In the genomic region with DNA sequence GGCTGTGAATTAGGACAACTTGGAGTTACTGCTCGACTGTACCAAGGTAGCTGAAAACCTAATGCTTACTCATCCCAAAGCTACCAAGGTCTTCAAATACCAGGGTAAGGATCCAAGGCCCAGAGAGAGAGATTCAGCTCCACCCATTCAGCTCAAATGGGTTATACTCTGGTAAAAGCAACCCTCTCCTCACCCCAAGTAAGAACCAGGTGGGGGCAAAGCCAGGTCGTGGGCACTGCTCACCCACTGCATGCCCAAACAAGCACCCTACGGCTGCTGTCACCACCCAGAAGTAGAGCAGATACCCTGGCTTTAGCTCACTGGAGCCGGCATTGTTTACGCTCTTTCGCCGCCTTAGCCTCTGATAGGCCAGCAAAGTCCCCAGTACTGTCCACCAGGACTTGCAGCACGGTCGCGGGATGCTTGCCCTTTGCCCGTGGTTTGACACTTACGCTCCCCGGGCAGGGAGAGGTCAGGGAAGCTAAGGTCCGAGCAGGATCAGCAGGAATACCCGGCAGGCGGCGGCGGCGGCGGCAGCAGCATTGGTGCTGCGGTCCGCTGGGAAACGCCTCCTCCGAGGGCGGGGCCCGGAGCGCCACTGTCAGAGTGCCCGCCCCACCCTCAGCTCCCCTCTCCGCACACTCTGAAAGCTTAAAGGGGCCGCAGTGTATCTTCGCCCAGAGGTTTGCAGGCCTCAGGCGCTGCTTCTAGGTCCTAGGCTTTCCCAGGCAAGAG, we compare ENCODE assay signal across 1 cellular context.
TF ChIP-seq lines count a peak whose summit lies in the region.

No MANE protein-coding gene starts in this region.

TF ChIP-seq in HepG2, 621 proteins besides CTCF, POLR2A, EP300 and RAD21 (continued from another document and continues in another):
- TF ChIP-seq KDM4B (CRISPR knock-in tag; IDR thresholded peaks at IDR 0.05) (0 out of 2 replicates have a peak, but pooled peaks have one; percentile 72), HNRNPH1 (optimal IDR thresholded peaks at IDR 0.05; ENCODE audit: low read depth, low read length) (no peak), ZNF790 (CRISPR knock-in tag; IDR thresholded peaks at IDR 0.05; ENCODE audit: borderline replicate concordance) (no peak), CCDC6 (CRISPR knock-in tag; IDR thresholded peaks at IDR 0.05) (no peak), ZNF782 (CRISPR knock-in tag; IDR thresholded peaks at IDR 0.05; ENCODE audit: borderline replicate concordance) (0 out of 2 replicates have a peak, but pooled peaks have one; percentile 45), XBP1 (CRISPR knock-in tag; IDR thresholded peaks at IDR 0.05) (no peak), PHF5A (CRISPR knock-in tag; IDR thresholded peaks at IDR 0.05; ENCODE audit: low read depth, unreplicated experiment) (no peak), ZNF607 (CRISPR knock-in tag; IDR thresholded peaks at IDR 0.05; ENCODE audit: borderline replicate concordance) (peak; percentile 67; the same call in 1 of the 2 replicates), RFX1 (IDR thresholded peaks at IDR 0.05) (no peak), ZFY (CRISPR knock-in tag; IDR thresholded peaks at IDR 0.05) (peak; percentile 39), ZNF670 (CRISPR knock-in tag; IDR thresholded peaks at IDR 0.05; ENCODE audit: borderline replicate concordance) (no peak), SIN3B (IDR thresholded peaks at IDR 0.05; ENCODE audit: low read length) (no peak), MTA1 (CRISPR knock-in tag; IDR thresholded peaks at IDR 0.05; ENCODE audit: borderline replicate concordance) (peak; percentile 77; the same call in 1 of the 2 replicates), THAP11 (CRISPR knock-in tag; IDR thresholded peaks at IDR 0.05) (peak; percentile 63), NFE2L1 (CRISPR knock-in tag; IDR thresholded peaks at IDR 0.05; ENCODE audit: borderline replicate concordance) (no peak), FOXO1 (CRISPR knock-in tag; IDR thresholded peaks at IDR 0.05) (peak; percentile 83), ZNF350 (CRISPR knock-in tag; IDR thresholded peaks at IDR 0.05; ENCODE audit: borderline replicate concordance, low read depth) (peak; percentile 78; the same call in 1 of the 2 replicates), RFX3 (CRISPR knock-in tag; IDR thresholded peaks at IDR 0.05) (no peak), MAFK (conservative IDR thresholded peaks at IDR 0.05 in 1 of 2, IDR thresholded peaks at IDR 0.05 in 1 of 2; ENCODE audit: low read length in 2 of 2) (0 out of 4 replicates have a peak, but pooled peaks of 1 of the 2 experiments have one; percentile 4), ZC3H13 (CRISPR knock-in tag; IDR thresholded peaks at IDR 0.05) (no peak), KLF9 (CRISPR knock-in tag; IDR thresholded peaks at IDR 0.05; ENCODE audit: low read depth) (no peak), ZNF570 (CRISPR knock-in tag; IDR thresholded peaks at IDR 0.05; ENCODE audit: borderline replicate concordance) (no peak), ISL2 (CRISPR knock-in tag; IDR thresholded peaks at IDR 0.05) (peak; percentile 62; the same call in 1 of the 2 replicates), STAG1 (CRISPR knock-in tag; IDR thresholded peaks at IDR 0.05) (peak; percentile 24; the same call in 1 of the 2 replicates), HNRNPUL1 (IDR thresholded peaks at IDR 0.05; ENCODE audit: low read depth, low read length) (no peak)
- TF ChIP-seq, protein P1, sequence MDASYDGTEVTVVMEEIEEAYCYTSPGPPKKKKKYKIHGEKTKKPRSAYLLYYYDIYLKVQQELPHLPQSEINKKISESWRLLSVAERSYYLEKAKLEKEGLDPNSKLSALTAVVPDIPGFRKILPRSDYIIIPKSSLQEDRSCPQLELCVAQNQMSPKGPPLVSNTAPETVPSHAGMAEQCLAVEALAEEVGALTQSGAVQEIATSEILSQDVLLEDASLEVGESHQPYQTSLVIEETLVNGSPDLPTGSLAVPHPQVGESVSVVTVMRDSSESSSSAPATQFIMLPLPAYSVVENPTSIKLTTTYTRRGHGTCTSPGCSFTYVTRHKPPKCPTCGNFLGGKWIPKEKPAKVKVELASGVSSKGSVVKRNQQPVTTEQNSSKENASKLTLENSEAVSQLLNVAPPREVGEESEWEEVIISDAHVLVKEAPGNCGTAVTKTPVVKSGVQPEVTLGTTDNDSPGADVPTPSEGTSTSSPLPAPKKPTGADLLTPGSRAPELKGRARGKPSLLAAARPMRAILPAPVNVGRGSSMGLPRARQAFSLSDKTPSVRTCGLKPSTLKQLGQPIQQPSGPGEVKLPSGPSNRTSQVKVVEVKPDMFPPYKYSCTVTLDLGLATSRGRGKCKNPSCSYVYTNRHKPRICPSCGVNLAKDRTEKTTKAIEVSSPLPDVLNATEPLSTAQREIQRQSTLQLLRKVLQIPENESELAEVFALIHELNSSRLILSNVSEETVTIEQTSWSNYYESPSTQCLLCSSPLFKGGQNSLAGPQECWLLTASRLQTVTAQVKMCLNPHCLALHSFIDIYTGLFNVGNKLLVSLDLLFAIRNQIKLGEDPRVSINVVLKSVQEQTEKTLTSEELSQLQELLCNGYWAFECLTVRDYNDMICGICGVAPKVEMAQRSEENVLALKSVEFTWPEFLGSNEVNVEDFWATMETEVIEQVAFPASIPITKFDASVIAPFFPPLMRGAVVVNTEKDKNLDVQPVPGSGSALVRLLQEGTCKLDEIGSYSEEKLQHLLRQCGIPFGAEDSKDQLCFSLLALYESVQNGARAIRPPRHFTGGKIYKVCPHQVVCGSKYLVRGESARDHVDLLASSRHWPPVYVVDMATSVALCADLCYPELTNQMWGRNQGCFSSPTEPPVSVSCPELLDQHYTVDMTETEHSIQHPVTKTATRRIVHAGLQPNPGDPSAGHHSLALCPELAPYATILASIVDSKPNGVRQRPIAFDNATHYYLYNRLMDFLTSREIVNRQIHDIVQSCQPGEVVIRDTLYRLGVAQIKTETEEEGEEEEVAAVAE (CRISPR knock-in tag; IDR thresholded peaks at IDR 0.05; ENCODE audit: borderline replicate concordance) = peak; percentile 95
- TF ChIP-seq, protein P2, sequence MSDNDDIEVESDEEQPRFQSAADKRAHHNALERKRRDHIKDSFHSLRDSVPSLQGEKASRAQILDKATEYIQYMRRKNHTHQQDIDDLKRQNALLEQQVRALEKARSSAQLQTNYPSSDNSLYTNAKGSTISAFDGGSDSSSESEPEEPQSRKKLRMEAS (IDR thresholded peaks at IDR 0.05) = peak; percentile 74
- TF ChIP-seq, protein P3, sequence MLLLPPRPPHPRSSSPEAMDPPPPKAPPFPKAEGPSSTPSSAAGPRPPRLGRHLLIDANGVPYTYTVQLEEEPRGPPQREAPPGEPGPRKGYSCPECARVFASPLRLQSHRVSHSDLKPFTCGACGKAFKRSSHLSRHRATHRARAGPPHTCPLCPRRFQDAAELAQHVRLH (CRISPR knock-in tag; IDR thresholded peaks at IDR 0.05; ENCODE audit: borderline replicate concordance, low read depth) = 0 out of 2 replicates have a peak, but pooled peaks have one; percentile 25
- TF ChIP-seq, protein P4, sequence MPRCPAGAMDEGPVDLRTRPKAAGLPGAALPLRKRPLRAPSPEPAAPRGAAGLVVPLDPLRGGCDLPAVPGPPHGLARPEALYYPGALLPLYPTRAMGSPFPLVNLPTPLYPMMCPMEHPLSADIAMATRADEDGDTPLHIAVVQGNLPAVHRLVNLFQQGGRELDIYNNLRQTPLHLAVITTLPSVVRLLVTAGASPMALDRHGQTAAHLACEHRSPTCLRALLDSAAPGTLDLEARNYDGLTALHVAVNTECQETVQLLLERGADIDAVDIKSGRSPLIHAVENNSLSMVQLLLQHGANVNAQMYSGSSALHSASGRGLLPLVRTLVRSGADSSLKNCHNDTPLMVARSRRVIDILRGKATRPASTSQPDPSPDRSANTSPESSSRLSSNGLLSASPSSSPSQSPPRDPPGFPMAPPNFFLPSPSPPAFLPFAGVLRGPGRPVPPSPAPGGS (CRISPR knock-in tag; IDR thresholded peaks at IDR 0.05) = no peak
- TF ChIP-seq, protein P5, sequence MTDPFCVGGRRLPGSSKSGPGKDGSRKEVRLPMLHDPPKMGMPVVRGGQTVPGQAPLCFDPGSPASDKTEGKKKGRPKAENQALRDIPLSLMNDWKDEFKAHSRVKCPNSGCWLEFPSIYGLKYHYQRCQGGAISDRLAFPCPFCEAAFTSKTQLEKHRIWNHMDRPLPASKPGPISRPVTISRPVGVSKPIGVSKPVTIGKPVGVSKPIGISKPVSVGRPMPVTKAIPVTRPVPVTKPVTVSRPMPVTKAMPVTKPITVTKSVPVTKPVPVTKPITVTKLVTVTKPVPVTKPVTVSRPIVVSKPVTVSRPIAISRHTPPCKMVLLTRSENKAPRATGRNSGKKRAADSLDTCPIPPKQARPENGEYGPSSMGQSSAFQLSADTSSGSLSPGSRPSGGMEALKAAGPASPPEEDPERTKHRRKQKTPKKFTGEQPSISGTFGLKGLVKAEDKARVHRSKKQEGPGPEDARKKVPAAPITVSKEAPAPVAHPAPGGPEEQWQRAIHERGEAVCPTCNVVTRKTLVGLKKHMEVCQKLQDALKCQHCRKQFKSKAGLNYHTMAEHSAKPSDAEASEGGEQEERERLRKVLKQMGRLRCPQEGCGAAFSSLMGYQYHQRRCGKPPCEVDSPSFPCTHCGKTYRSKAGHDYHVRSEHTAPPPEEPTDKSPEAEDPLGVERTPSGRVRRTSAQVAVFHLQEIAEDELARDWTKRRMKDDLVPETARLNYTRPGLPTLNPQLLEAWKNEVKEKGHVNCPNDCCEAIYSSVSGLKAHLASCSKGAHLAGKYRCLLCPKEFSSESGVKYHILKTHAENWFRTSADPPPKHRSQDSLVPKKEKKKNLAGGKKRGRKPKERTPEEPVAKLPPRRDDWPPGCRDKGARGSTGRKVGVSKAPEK (CRISPR knock-in tag; IDR thresholded peaks at IDR 0.05; ENCODE audit: borderline replicate concordance) = no peak
- TF ChIP-seq, protein P6, sequence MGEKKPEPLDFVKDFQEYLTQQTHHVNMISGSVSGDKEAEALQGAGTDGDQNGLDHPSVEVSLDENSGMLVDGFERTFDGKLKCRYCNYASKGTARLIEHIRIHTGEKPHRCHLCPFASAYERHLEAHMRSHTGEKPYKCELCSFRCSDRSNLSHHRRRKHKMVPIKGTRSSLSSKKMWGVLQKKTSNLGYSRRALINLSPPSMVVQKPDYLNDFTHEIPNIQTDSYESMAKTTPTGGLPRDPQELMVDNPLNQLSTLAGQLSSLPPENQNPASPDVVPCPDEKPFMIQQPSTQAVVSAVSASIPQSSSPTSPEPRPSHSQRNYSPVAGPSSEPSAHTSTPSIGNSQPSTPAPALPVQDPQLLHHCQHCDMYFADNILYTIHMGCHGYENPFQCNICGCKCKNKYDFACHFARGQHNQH (CRISPR knock-in tag; IDR thresholded peaks at IDR 0.05) = peak; percentile 52
- TF ChIP-seq, protein P7, sequence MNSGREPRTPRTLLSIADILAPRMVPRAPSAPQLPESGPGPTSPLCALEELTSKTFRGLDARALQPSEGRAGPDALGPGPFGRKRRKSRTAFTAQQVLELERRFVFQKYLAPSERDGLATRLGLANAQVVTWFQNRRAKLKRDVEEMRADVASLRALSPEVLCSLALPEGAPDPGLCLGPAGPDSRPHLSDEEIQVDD (CRISPR knock-in tag; IDR thresholded peaks at IDR 0.05; ENCODE audit: borderline replicate concordance) = no peak
- TF ChIP-seq, protein P8, sequence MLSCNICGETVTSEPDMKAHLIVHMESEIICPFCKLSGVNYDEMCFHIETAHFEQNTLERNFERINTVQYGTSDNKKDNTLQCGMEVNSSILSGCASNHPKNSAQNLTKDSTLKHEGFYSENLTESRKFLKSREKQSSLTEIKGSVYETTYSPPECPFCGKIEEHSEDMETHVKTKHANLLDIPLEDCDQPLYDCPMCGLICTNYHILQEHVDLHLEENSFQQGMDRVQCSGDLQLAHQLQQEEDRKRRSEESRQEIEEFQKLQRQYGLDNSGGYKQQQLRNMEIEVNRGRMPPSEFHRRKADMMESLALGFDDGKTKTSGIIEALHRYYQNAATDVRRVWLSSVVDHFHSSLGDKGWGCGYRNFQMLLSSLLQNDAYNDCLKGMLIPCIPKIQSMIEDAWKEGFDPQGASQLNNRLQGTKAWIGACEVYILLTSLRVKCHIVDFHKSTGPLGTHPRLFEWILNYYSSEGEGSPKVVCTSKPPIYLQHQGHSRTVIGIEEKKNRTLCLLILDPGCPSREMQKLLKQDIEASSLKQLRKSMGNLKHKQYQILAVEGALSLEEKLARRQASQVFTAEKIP (CRISPR knock-in tag; IDR thresholded peaks at IDR 0.05; ENCODE audit: borderline replicate concordance) = no peak
- TF ChIP-seq, protein P9, sequence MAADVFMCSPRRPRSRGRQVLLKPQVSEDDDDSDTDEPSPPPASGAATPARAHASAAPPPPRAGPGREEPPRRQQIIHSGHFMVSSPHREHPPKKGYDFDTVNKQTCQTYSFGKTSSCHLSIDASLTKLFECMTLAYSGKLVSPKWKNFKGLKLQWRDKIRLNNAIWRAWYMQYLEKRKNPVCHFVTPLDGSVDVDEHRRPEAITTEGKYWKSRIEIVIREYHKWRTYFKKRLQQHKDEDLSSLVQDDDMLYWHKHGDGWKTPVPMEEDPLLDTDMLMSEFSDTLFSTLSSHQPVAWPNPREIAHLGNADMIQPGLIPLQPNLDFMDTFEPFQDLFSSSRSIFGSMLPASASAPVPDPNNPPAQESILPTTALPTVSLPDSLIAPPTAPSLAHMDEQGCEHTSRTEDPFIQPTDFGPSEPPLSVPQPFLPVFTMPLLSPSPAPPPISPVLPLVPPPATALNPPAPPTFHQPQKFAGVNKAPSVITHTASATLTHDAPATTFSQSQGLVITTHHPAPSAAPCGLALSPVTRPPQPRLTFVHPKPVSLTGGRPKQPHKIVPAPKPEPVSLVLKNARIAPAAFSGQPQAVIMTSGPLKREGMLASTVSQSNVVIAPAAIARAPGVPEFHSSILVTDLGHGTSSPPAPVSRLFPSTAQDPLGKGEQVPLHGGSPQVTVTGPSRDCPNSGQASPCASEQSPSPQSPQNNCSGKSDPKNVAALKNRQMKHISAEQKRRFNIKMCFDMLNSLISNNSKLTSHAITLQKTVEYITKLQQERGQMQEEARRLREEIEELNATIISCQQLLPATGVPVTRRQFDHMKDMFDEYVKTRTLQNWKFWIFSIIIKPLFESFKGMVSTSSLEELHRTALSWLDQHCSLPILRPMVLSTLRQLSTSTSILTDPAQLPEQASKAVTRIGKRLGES (CRISPR knock-in tag; IDR thresholded peaks at IDR 0.05; ENCODE audit: borderline replicate concordance) = no peak
- TF ChIP-seq, protein P10, sequence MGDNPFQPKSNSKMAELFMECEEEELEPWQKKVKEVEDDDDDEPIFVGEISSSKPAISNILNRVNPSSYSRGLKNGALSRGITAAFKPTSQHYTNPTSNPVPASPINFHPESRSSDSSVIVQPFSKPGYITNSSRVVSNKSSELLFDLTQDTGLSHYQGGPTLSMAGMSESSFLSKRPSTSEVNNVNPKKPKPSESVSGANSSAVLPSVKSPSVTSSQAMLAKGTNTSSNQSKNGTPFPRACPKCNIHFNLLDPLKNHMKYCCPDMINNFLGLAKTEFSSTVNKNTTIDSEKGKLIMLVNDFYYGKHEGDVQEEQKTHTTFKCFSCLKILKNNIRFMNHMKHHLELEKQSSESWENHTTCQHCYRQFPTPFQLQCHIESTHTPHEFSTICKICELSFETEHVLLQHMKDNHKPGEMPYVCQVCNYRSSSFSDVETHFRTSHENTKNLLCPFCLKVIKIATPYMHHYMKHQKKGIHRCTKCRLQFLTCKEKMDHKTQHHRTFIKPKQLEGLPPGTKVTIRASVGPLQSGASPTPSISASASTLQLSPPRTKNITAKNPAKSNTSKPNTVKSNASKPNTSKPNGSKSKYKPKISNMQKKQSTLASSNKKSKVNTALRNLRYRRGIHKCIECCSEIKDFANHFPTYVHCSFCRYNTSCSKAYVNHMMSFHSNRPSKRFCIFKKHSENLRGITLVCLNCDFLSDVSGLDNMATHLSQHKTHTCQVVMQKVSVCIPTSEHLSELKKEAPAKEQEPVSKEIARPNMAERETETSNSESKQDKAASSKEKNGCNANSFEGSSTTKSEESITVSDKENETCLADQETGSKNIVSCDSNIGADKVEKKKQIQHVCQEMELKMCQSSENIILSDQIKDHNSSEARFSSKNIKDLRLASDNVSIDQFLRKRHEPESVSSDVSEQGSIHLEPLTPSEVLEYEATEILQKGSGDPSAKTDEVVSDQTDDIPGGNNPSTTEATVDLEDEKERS (CRISPR knock-in tag; IDR thresholded peaks at IDR 0.05) = no peak
